In the genomic region with DNA sequence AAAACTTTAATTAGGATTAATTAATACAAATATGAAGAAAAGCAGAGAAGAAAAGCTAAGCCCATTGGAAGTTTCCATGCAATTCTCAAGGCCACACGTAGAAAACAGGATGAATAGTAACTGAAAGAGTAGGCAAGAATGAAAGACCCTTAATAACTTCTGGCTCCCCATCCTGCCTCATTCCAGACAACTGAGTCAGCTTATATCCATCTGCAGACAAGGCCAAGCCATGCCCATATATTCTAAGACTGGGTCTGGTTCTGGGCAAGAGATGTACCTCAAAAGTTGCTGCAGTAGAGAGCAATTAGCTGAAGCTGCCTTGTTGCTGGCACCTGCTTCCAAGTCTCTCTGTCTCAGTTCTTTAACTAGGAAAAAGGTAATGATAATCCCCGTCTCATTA, we compare ENCODE assay signal across 19 cellular contexts.
"Had no signal": no experiment of that assay in that cellular context is flagged by ENCODE, and none has a peak within 500 bp of the region (broad histone marks: within the 10 kb centered on the region; RNA-seq: fewer than 3 reads in every experiment).

No MANE protein-coding gene starts in this region.

- H3K4me3 ChIP-seq: ascending aorta, cardiac muscle cell, esophagus squamous epithelium, gastrocnemius medialis, tibial artery had no signal

- H3K9me3 ChIP-seq: ascending aorta, esophagus squamous epithelium, gastrocnemius medialis, tibial artery had no signal

- ATAC-seq: effector memory CD8-positive, alpha-beta T cell; gastrocnemius medialis; left ventricle myocardium superior had no signal

- H3K27me3 ChIP-seq: ascending aorta, cardiac muscle cell, esophagus squamous epithelium, gastrocnemius medialis, tibial artery had no signal

- H3K27ac ChIP-seq: ascending aorta, cardiac muscle cell, esophagus squamous epithelium, gastrocnemius medialis, tibial artery had no signal

- H3K4me1 ChIP-seq: ascending aorta, esophagus squamous epithelium, gastrocnemius medialis, tibial artery had no signal

- H3K36me3 ChIP-seq: ascending aorta, cardiac muscle cell, esophagus squamous epithelium, gastrocnemius medialis, tibial artery had no signal

- DNase-seq: activated CD4-positive, alpha-beta memory T cell treated with anti-CD3 and anti-CD28 coated beads, Interleukin-2, amount 10 ng/mL, durations not matched to agents 7 days and 5 days; activated CD4-positive, alpha-beta T cell treated with anti-CD3 and anti-CD28 coated beads for 48 hours; activated CD4-positive, CD25-positive, alpha-beta regulatory T cell; activated naive CD4-positive, alpha-beta T cell treated with anti-CD3 and anti-CD28 coated beads, Interleukin-2, amount 10 ng/mL, durations not matched to agents 7 days and 5 days; activated T-cell treated with anti-CD3 and anti-CD28 coated beads, Interleukin-2, amount 50 U/mL, for 24 hours; effector memory CD8-positive, alpha-beta T cell; esophagus squamous epithelium; gastrocnemius medialis; head of caudate nucleus; kidney glomerular epithelial cell; left ventricle myocardium superior; stimulated activated CD4-positive, alpha-beta T cell treated with anti-CD3 and anti-CD28 coated beads, Interleukin-2, amount 100 ng/mL, for 24 hours; stimulated activated naive CD4-positive, alpha-beta T cell treated with Interleukin-2 at 50 U/mL for 16 hours; substantia nigra; T-helper 1 cell; T1000; tibial artery had no signal
